In the genomic region with DNA sequence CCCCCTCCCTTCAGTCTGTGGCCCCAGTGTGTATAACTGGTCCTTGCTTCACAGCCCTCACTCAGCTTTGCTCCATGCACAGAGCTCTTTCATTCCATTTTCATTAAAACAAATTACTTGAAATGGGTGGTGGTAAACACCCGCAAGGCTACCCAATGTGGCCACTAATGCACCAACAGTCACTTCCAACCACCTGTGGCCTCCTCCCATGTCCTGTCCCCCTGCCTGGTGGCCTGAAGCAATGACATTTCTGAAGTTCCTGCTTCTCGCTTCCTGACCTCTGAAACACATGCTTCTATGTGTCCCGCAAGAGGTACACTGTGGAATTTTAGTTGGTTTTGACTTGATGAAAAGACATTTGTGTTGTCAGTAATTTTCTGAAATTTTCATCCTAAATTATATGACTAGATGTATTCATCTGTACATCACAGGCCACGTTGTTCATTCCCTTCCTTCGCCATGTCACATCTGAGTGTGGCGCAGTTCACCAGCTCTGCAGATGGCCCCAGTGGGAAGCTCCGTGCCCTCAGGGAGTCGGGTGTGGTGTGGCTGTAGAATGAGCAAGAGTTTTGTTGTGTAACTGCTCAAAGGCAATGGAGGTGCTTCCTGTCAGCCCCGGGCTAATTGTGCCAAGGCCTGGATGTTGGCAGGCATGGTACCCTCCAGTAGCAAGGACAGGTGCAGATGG, we compare ENCODE assay signal across 26 cellular contexts. TPM values are rescaled to one million over a fixed set of nuclear protein-coding genes. Genes with fewer than 3 reads are reported as not detected.
DNase-seq lines count a peak whose midpoint lies in the region; ATAC-seq, FAIRE-seq and TF ChIP-seq lines count a peak whose summit lies in the region.
"Had no signal": no experiment of that assay in that cellular context is flagged by ENCODE, and none has a peak within 500 bp of the region (broad histone marks: within the 10 kb centered on the region; RNA-seq: fewer than 3 reads in every experiment).

No MANE protein-coding gene starts in this region.

- H3K9ac ChIP-seq in IMR-90 (ENCODE audit: low read depth, low read length): no peak overlapping the region
- H3K9ac ChIP-seq in neuronal stem cell (ENCODE audit: low read depth, low read length, poor library complexity): peak overlapping the region; percentile 35
- H3K9ac ChIP-seq in mesendoderm (ENCODE audit: low read length): no peak overlapping the region

- ATAC-seq in activated CD8-positive, alpha-beta T cell treated with anti-CD3 and anti-CD28 coated beads, Interleukin-2, amount 10 ng/mL, durations not matched to agents 7 days and 5 days: peak; percentile 27
- ATAC-seq in activated CD8-positive, alpha-beta T cell treated with anti-CD3 and anti-CD28 coated beads for 36 hours: no peak
- ATAC-seq in IMR-90 (ENCODE audit: low read depth): no peak
- ATAC-seq: activated CD4-positive, CD25-positive, alpha-beta regulatory T cell treated with anti-CD3 and anti-CD28 coated beads, Interleukin-2, amount 50 U/mL, for 24 hours; activated T-helper 17 cell treated with anti-CD3 and anti-CD28 coated beads, Interleukin-2, amount 50 U/mL, for 72 hours; HCT116 had no signal

- H3K79me2 ChIP-seq in PC-9 (ENCODE audit: low read depth) (no peaks in the 10 kb centered on the region), mesendoderm (ENCODE audit: control insufficient read depth, insufficient read depth, low read length) (no peaks in the 10 kb centered on the region)

- no peaks in the 10 kb centered on the region for H3K27me3 Mint-ChIP-seq in activated CD8-positive, alpha-beta T cell treated with anti-CD3 and anti-CD28 coated beads, Interleukin-2, amount 10 ng/mL, durations not matched to agents 7 days and 5 days (ENCODE audit: low read depth)
- H3K27me3 Mint-ChIP-seq in activated CD8-positive, alpha-beta T cell treated with anti-CD3 and anti-CD28 coated beads for 36 hours: no peaks in the 10 kb centered on the region
- H3K27me3 Mint-ChIP-seq: activated T-helper 17 cell treated with anti-CD3 and anti-CD28 coated beads, Interleukin-2, amount 50 U/mL, for 72 hours; CD4-positive, alpha-beta memory T cell had no signal

- H2AFZ ChIP-seq in IMR-90 (replicated peaks; ENCODE audit: low read length, poor library complexity) (peak overlapping the region; percentile 58), PC-9 (no peak overlapping the region), neuronal stem cell (ENCODE audit: low read length) (no peak overlapping the region)

- H2BK120ac ChIP-seq in IMR-90 (ENCODE audit: low read depth, low read length): no peak overlapping the region
- no peak overlapping the region for H2BK120ac ChIP-seq in neuronal stem cell (ENCODE audit: low read depth, low read length)
- no peak overlapping the region for H2BK120ac ChIP-seq in mesendoderm (ENCODE audit: low read depth, low read length)

- H3K4me2 ChIP-seq in IMR-90 (ENCODE audit: low read depth, low read length): no peak overlapping the region
- no peak overlapping the region for H3K4me2 ChIP-seq in PC-9
- H3K4me2 ChIP-seq in neuronal stem cell (ENCODE audit: insufficient read depth, low read length, poor library complexity, severe bottlenecking): no peak overlapping the region
- no peak overlapping the region for H3K4me2 ChIP-seq in mesendoderm (ENCODE audit: low read length)

- peaks cover 28% of the 10 kb centered on the region for H3K4me1 Mint-ChIP-seq in activated CD8-positive, alpha-beta T cell treated with anti-CD3 and anti-CD28 coated beads, Interleukin-2, amount 10 ng/mL, durations not matched to agents 7 days and 5 days (ENCODE audit: low read depth)
- H3K4me1 Mint-ChIP-seq in activated CD8-positive, alpha-beta T cell treated with anti-CD3 and anti-CD28 coated beads for 36 hours (ENCODE audit: low read depth): peaks cover 6% of the 10 kb centered on the region

- no peak for TF ChIP-seq POLR2A in IMR-90 (IDR thresholded peaks at IDR 0.05; ENCODE audit: low read depth, low read length)

- H3K4me1 ChIP-seq in IMR-90 (ENCODE audit: control insufficient read depth, insufficient read depth, low read length) (peaks cover 14% of the 10 kb centered on the region), PC-9 (replicated peaks; ENCODE audit: insufficient read depth) (peaks cover 39% of the 10 kb centered on the region), neuronal stem cell (ENCODE audit: control insufficient read depth in 2 of 2, insufficient read depth in 1 of 2, low read depth in 1 of 2, low read length in 2 of 2) (peaks cover 8 to 13% of the 10 kb centered on the region in 2 donors), mesendoderm (ENCODE audit: control insufficient read depth, low read depth, low read length) (peaks cover 1% of the 10 kb centered on the region)
- H3K4me1 ChIP-seq: adrenal gland had no signal

- intact Hi-C loops in activated CD8-positive, alpha-beta T cell treated with anti-CD3 and anti-CD28 coated beads for 36 hours (cut with micrococcal nuclease): loop anchor here (5.0 to 10.0 kb wide), 2 partner anchors 176 to 1044 kb away; no protein-coding TSS in a partner anchor
- intact Hi-C loops in IMR-90 (cut with micrococcal nuclease) (loop anchor here (5.0 to 10.0 kb wide), 2 partner anchors 656 to 1044 kb away; no protein-coding TSS in a partner anchor), PC-9 (cut with micrococcal nuclease; ENCODE audit: unreplicated experiment) (loop anchor here (5.0 to 10.0 kb wide), 6 partner anchors 411 to 1271 kb away; no protein-coding TSS in a partner anchor)

- no peak overlapping the region for H3K4me3 Mint-ChIP-seq in activated CD8-positive, alpha-beta T cell treated with anti-CD3 and anti-CD28 coated beads, Interleukin-2, amount 10 ng/mL, durations not matched to agents 7 days and 5 days
- H3K4me3 Mint-ChIP-seq in activated CD8-positive, alpha-beta T cell treated with anti-CD3 and anti-CD28 coated beads for 36 hours: no peak overlapping the region
- H3K4me3 Mint-ChIP-seq: activated T-helper 17 cell treated with anti-CD3 and anti-CD28 coated beads, Interleukin-2, amount 50 U/mL, for 72 hours; mesothelial cell of epicardium had no signal

- H3K4me3 ChIP-seq in IMR-90 (ENCODE audit: insufficient read depth, low read depth, low read length): no peak overlapping the region
- H3K4me3 ChIP-seq in PC-9: no peak overlapping the region
- no peak overlapping the region for H3K4me3 ChIP-seq in neuronal stem cell (ENCODE audit: low read length in 2 of 2)
- H3K4me3 ChIP-seq in mesendoderm (ENCODE audit: low read length): no peak overlapping the region
- H3K4me3 ChIP-seq: adrenal gland, vagina had no signal

- no peak overlapping the region for H2BK12ac ChIP-seq in neuronal stem cell (ENCODE audit: low read length)

- no peak overlapping the region for H3K4ac ChIP-seq in IMR-90 (ENCODE audit: low read depth, low read length)
- H3K4ac ChIP-seq in neuronal stem cell (ENCODE audit: low read length): no peak overlapping the region
- no peak overlapping the region for H3K4ac ChIP-seq in mesendoderm (ENCODE audit: low read depth, low read length)

- H2BK15ac ChIP-seq in IMR-90 (ENCODE audit: low read depth, low read length) (no peak overlapping the region), neuronal stem cell (ENCODE audit: low read length) (no peak overlapping the region), mesendoderm (replicated peaks; ENCODE audit: low read depth) (no peak overlapping the region)

- dilution Hi-C loops in IMR-90 (cut with HindIII; ENCODE audit: low sequenced_read_pairs, unreplicated experiment): no loop called here

- H3K27ac ChIP-seq in IMR-90 (ENCODE audit: insufficient read depth, low read length): no peak overlapping the region
- H3K27ac ChIP-seq in PC-9: no peak overlapping the region
- no peak overlapping the region for H3K27ac ChIP-seq in neuronal stem cell (replicated peaks; ENCODE audit: low read length)
- H3K27ac ChIP-seq in mesendoderm (ENCODE audit: low read depth, low read length): no peak overlapping the region
- H3K27ac ChIP-seq: adrenal gland, epithelial cell of prostate, vagina had no signal

- no peaks in the 10 kb centered on the region for H3K36me3 ChIP-seq in IMR-90 (ENCODE audit: control insufficient read depth, insufficient read depth, low read length)
- no peaks in the 10 kb centered on the region for H3K36me3 ChIP-seq in PC-9 (ENCODE audit: low read depth)
- no peaks in the 10 kb centered on the region for H3K36me3 ChIP-seq in neuronal stem cell (replicated peaks in 1 of 2; ENCODE audit: control insufficient read depth in 2 of 2, insufficient read depth in 2 of 2, low read length in 2 of 2)
- H3K36me3 ChIP-seq in mesendoderm (ENCODE audit: control insufficient read depth, insufficient read depth, low read length): no peaks in the 10 kb centered on the region
- H3K36me3 ChIP-seq: adrenal gland, vagina had no signal

- H4K5ac ChIP-seq in IMR-90 (ENCODE audit: low read depth, low read length): no peak overlapping the region
- H4K5ac ChIP-seq in mesendoderm (ENCODE audit: low read length): no peak overlapping the region

- CTCF ChIA-PET in activated CD8-positive, alpha-beta T cell treated with anti-CD3 and anti-CD28 coated beads, Interleukin-2, amount 10 ng/mL, durations not matched to agents 7 days and 5 days (lab: Charles Lee): interaction anchor here (0.7 to 9.1 kb wide), 12 partner anchors 18 to 251 kb away, joined by 3 to 125 read pairs (median 3); no protein-coding TSS in a partner anchor
- CTCF ChIA-PET in activated CD8-positive, alpha-beta T cell treated with anti-CD3 and anti-CD28 coated beads for 36 hours (lab: Charles Lee): interaction anchor here (0.8 to 6.0 kb wide), 6 partner anchors 7 to 238 kb away, joined by 3 to 89 read pairs (median 8); no protein-coding TSS in a partner anchor
- CTCF ChIA-PET in IMR-90 (lab: Yijun Ruan, JAX): interaction anchor here (0.8 kb wide), 1 partner anchor 156 kb away, joined by 3 read pairs; no protein-coding TSS in a partner anchor
- CTCF ChIA-PET in PC-9 (lab: Charles Lee): interaction anchor here (0.5 to 6.5 kb wide), 8 partner anchors 100 to 596 kb away, joined by 4 to 69 read pairs (median 4); no protein-coding TSS in a partner anchor

- H3K79me1 ChIP-seq in IMR-90 (ENCODE audit: low read depth in 1 of 2, low read length in 2 of 2) (no peaks in the 10 kb centered on the region; a peak in 1 of 4 replicates), neuronal stem cell (ENCODE audit: low read depth, low read length) (no peaks in the 10 kb centered on the region), mesendoderm (ENCODE audit: low read length) (no peaks in the 10 kb centered on the region)

- POLR2A ChIA-PET in activated CD8-positive, alpha-beta T cell treated with anti-CD3 and anti-CD28 coated beads, Interleukin-2, amount 10 ng/mL, durations not matched to agents 7 days and 5 days (lab: Charles Lee): no interaction called here
- POLR2A ChIA-PET in activated CD8-positive, alpha-beta T cell treated with anti-CD3 and anti-CD28 coated beads for 36 hours (lab: Charles Lee): no interaction called here
- POLR2A ChIA-PET in IMR-90 (lab: Charles Lee; ENCODE audit: unreplicated experiment) (no interaction called here), PC-9 (lab: Charles Lee; ENCODE audit: unreplicated experiment) (interaction anchor here (0.7 kb wide), 2 partner anchors 176 to 394 kb away, joined by 3 to 8 read pairs; no protein-coding TSS in a partner anchor)

- peaks cover 16% of the 10 kb centered on the region for H3K9me1 ChIP-seq in IMR-90 (ENCODE audit: insufficient read depth, low read length)

- H3K23ac ChIP-seq in IMR-90 (ENCODE audit: low read depth, low read length) (no peak overlapping the region), neuronal stem cell (ENCODE audit: low read depth, low read length, poor library complexity) (peak overlapping the region; percentile 39), mesendoderm (ENCODE audit: low read length) (no peak overlapping the region)

- WGBS in IMR-90 (ENCODE audit: extremely low coverage in 2 of 2, insufficient read length in 1 of 2), 2 experiments: 76% methylated on average over 3 of the region's 9 CpGs; no CpG with 5 or more reads in 1 of the 2 experiments
- WGBS in neuronal stem cell (ENCODE audit: extremely low coverage in 2 of 2, insufficient read length in 2 of 2, insufficient replicate concordance in 1 of 2), 2 donors: no CpG with 5 or more reads among the region's 9 CpGs
- WGBS in mesendoderm (ENCODE audit: extremely low coverage, insufficient coverage, low lambda C conversion rate): no CpG with 5 or more reads among the region's 9 CpGs

- no peak for TF ChIP-seq RAD21 in IMR-90 (IDR thresholded peaks at IDR 0.05; ENCODE audit: low read length)

- H3K27ac Mint-ChIP-seq in activated CD8-positive, alpha-beta T cell treated with anti-CD3 and anti-CD28 coated beads, Interleukin-2, amount 10 ng/mL, durations not matched to agents 7 days and 5 days: peak overlapping the region; percentile 22
- H3K27ac Mint-ChIP-seq in activated CD8-positive, alpha-beta T cell treated with anti-CD3 and anti-CD28 coated beads for 36 hours: no peak overlapping the region
- H3K27ac Mint-ChIP-seq: activated T-helper 17 cell treated with anti-CD3 and anti-CD28 coated beads, Interleukin-2, amount 50 U/mL, for 72 hours; mesothelial cell of epicardium had no signal

- no TSS peak for BruUV-seq in IMR-90 (replicated peaks; lab: Mats Ljungman, UMichigan)
- BruUV-seq in PC-9 (replicated peaks; lab: Mats Ljungman, UMichigan): no TSS peak

- no peak overlapping the region for H2BK20ac ChIP-seq in IMR-90 (ENCODE audit: low read depth, low read length)

- H3K14ac ChIP-seq in IMR-90 (replicated peaks; ENCODE audit: low read depth, low read length) (no peak overlapping the region), neuronal stem cell (ENCODE audit: low read length) (no peak overlapping the region)

- no peaks in the 10 kb centered on the region for H3K9me2 ChIP-seq in PC-9 (ENCODE audit: insufficient read depth)

- H4K20me1 ChIP-seq in IMR-90 (ENCODE audit: insufficient read depth, low read length) (no peaks in the 10 kb centered on the region), PC-9 (ENCODE audit: insufficient read depth) (no peaks in the 10 kb centered on the region)

- H4K91ac ChIP-seq in IMR-90 (ENCODE audit: insufficient read depth, low read depth, low read length) (no peak overlapping the region), neuronal stem cell (ENCODE audit: low read depth, low read length, poor library complexity) (no peak overlapping the region)

- H3K27me3 ChIP-seq in IMR-90 (ENCODE audit: control insufficient read depth, insufficient read depth, low read length): no peaks in the 10 kb centered on the region
- H3K27me3 ChIP-seq in PC-9 (ENCODE audit: insufficient read depth, low read depth): no peaks in the 10 kb centered on the region
- H3K27me3 ChIP-seq in neuronal stem cell (ENCODE audit: control insufficient read depth in 3 of 3, insufficient read depth in 3 of 3, low read depth in 1 of 3, low read length in 3 of 3): no peaks in the 10 kb centered on the region
- no peaks in the 10 kb centered on the region for H3K27me3 ChIP-seq in mesendoderm (ENCODE audit: insufficient read depth, low read length, poor library complexity)
- H3K27me3 ChIP-seq: adrenal gland, vagina had no signal

- no peak for DNase-seq in activated CD8-positive, alpha-beta T cell treated with anti-CD3 and anti-CD28 coated beads, Interleukin-2, amount 10 ng/mL, durations not matched to agents 7 days and 5 days
- no peak for DNase-seq in activated CD8-positive, alpha-beta T cell treated with anti-CD3 and anti-CD28 coated beads for 36 hours
- no peak for DNase-seq in IMR-90
- DNase-seq in PC-9: peak; percentile 45 to 73
- DNase-seq in neuronal stem cell (ENCODE audit: low spot score): no peak
- no peak for DNase-seq in DMS53 treated with DMSO at 0.1 percent for 48 hours (lab: John Stamatoyannopoulos, UW; ENCODE audit: unreplicated experiment)
- no peak for DNase-seq in mesendoderm
- DNase-seq in frontal cortex (ENCODE audit: low spot score in 2 of 2): no peak
- DNase-seq: adrenal gland; CD4-positive, alpha-beta memory T cell; dermis blood vessel endothelial cell; DMS79; NCI-H1048; NCI-H1930; NCI-H510A; OCI-M1; small intestine; stimulated activated CD4-positive, alpha-beta T cell treated with anti-CD3 and anti-CD28 coated beads, Interleukin-4, amount 100 ng/mL, for 24 hours; T1000 had no signal

- H3K56ac ChIP-seq in IMR-90 (ENCODE audit: extremely low read depth, insufficient read depth, low read length) (no peak overlapping the region), mesendoderm (ENCODE audit: low read length) (no peak overlapping the region)

- H3K36me3 Mint-ChIP-seq in activated CD8-positive, alpha-beta T cell treated with anti-CD3 and anti-CD28 coated beads, Interleukin-2, amount 10 ng/mL, durations not matched to agents 7 days and 5 days (ENCODE audit: low read depth): peaks cover 5% of the 10 kb centered on the region
- H3K36me3 Mint-ChIP-seq in activated CD8-positive, alpha-beta T cell treated with anti-CD3 and anti-CD28 coated beads for 36 hours (ENCODE audit: low read depth): no peaks in the 10 kb centered on the region
- H3K36me3 Mint-ChIP-seq: CD4-positive, alpha-beta memory T cell; mesothelial cell of epicardium had no signal

- no peak overlapping the region for H3K18ac ChIP-seq in IMR-90 (ENCODE audit: low read depth, low read length)
- H3K18ac ChIP-seq in neuronal stem cell (ENCODE audit: low read length): no peak overlapping the region
- no peak overlapping the region for H3K18ac ChIP-seq in mesendoderm (ENCODE audit: low read length)

- H3K9me3 ChIP-seq in IMR-90 (ENCODE audit: control insufficient read depth, insufficient read depth, low read length) (no peaks in the 10 kb centered on the region), PC-9 (ENCODE audit: insufficient read depth, low read depth) (no peaks in the 10 kb centered on the region), neuronal stem cell (replicated peaks in 1 of 2; ENCODE audit: control insufficient read depth in 2 of 2, insufficient read depth in 1 of 2, low read depth in 1 of 2, low read length in 2 of 2) (no peaks in the 10 kb centered on the region)
- H3K9me3 ChIP-seq: adrenal gland, vagina had no signal

- no peak overlapping the region for H2BK5ac ChIP-seq in IMR-90 (ENCODE audit: low read depth, low read length, poor library complexity, severe bottlenecking)
- H2BK5ac ChIP-seq in neuronal stem cell (ENCODE audit: low read length): no peak overlapping the region
- no peak overlapping the region for H2BK5ac ChIP-seq in mesendoderm (ENCODE audit: low read length)

- no peak overlapping the region; the same call in 1 of the 2 replicates for H2AK5ac ChIP-seq in IMR-90 (ENCODE audit: low read depth, low read length)
- H2AK5ac ChIP-seq in neuronal stem cell (ENCODE audit: low read depth, low read length): peak overlapping the region; percentile 56
- no peak overlapping the region for H2AK5ac ChIP-seq in mesendoderm (ENCODE audit: low read length)

- TF ChIP-seq CTCF in activated CD8-positive, alpha-beta T cell treated with anti-CD3 and anti-CD28 coated beads for 36 hours (IDR thresholded peaks at IDR 0.05): no peak
- no peak for TF ChIP-seq CTCF in IMR-90 (conservative IDR thresholded peaks at IDR 0.05; ENCODE audit: low read depth, low read length)
- no peak for TF ChIP-seq CTCF in PC-9 (conservative IDR thresholded peaks at IDR 0.05)

- no peak for FAIRE-seq in frontal cortex (lab: Jason Lieb, UNC)
- FAIRE-seq: bronchial epithelial cell, small intestine had no signal

- in situ Hi-C loops in IMR-90 (cut with MboI; ENCODE audit: low sequenced_read_pairs): loop anchor here (5.0 to 25.0 kb wide), 4 partner anchors 111 to 734 kb away; partner anchors contain the start of gene ANKRD33B

- H4K8ac ChIP-seq in IMR-90 (ENCODE audit: low read depth in 2 of 2, low read length in 2 of 2): no peak overlapping the region
- H4K8ac ChIP-seq in neuronal stem cell (ENCODE audit: low read depth, low read length): no peak overlapping the region
- no peak overlapping the region for H4K8ac ChIP-seq in mesendoderm (ENCODE audit: low read depth, low read length)

- no peaks in the 10 kb centered on the region for H3K9me3 Mint-ChIP-seq in activated CD8-positive, alpha-beta T cell treated with anti-CD3 and anti-CD28 coated beads, Interleukin-2, amount 10 ng/mL, durations not matched to agents 7 days and 5 days (ENCODE audit: insufficient read depth)
- no peaks in the 10 kb centered on the region for H3K9me3 Mint-ChIP-seq in activated CD8-positive, alpha-beta T cell treated with anti-CD3 and anti-CD28 coated beads for 36 hours
- H3K9me3 Mint-ChIP-seq: activated T-helper 17 cell treated with anti-CD3 and anti-CD28 coated beads, Interleukin-2, amount 50 U/mL, for 72 hours; CD4-positive, alpha-beta memory T cell; mesothelial cell of epicardium had no signal

- H3F3A ChIP-seq in PC-9 (ENCODE audit: insufficient read depth, low read depth): peaks cover 20% of the 10 kb centered on the region

- H2AK9ac ChIP-seq in IMR-90 (replicated peaks; ENCODE audit: low read depth, low read length, poor library complexity): no peak overlapping the region

RNA-seq across cellular contexts. Expression of gene ROPN1L, which starts 9.6 kb away (rescaled TPM):
- total RNA-seq in activated CD8-positive, alpha-beta T cell treated with anti-CD3 and anti-CD28 coated beads, Interleukin-2, amount 10 ng/mL, durations not matched to agents 7 days and 5 days: 1 to 10 TPM; 1.4 to 2.2 TPM
- not detected for total RNA-seq in activated CD8-positive, alpha-beta T cell treated with anti-CD3 and anti-CD28 coated beads for 36 hours
- 0.28 and 0.36 TPM in 2 replicates for total RNA-seq in IMR-90 (2012; rRNA removed)
- polyA plus RNA-seq in IMR-90 (2012; rRNA removed): 0.34 and 0.50 TPM in 2 replicates
- 0.60 and 0.67 TPM in 2 replicates for polyA plus RNA-seq in IMR-90 (2012; cell fraction: cytosol; rRNA removed)
- polyA plus RNA-seq in IMR-90 (2012; cell fraction: nucleus; rRNA removed; ENCODE audit: low replicate concordance): 0.73 and 1.1 TPM in 2 replicates
- total RNA-seq in PC-9 (2021): 7.1 and 10.3 TPM in 2 replicates
- 0.17 TPM for polyA plus RNA-seq in neuronal stem cell (2013, experiment 1 of 2)
- 0.22 TPM for polyA plus RNA-seq in neuronal stem cell (2013, experiment 2 of 2)
- polyA plus RNA-seq in mesendoderm (2013, experiment 1 of 2): 0.25 TPM
- 0.10 TPM for polyA plus RNA-seq in mesendoderm (2013, experiment 2 of 2)
- 1.2 TPM for total RNA-seq in frontal cortex
- total RNA-seq: bronchial epithelial cell had no signal

Comparison
In these comparisons a context has a peak if more than half of its experiments do, and no peak if none do; other contexts are left out.
1. DNase-seq: peak in PC-9 (2 of 2); none in activated CD8-positive, alpha-beta T cell treated with anti-CD3 and anti-CD28 coated beads, Interleukin-2, amount 10 ng/mL, durations not matched to agents 7 days and 5 days (single experiment), activated CD8-positive, alpha-beta T cell treated with anti-CD3 and anti-CD28 coated beads for 36 hours (single experiment), IMR-90 (single experiment), neuronal stem cell (single experiment), DMS53 treated with DMSO at 0.1 percent for 48 hours (single experiment), mesendoderm (single experiment) and frontal cortex (0 of 2).